In the genomic region with DNA sequence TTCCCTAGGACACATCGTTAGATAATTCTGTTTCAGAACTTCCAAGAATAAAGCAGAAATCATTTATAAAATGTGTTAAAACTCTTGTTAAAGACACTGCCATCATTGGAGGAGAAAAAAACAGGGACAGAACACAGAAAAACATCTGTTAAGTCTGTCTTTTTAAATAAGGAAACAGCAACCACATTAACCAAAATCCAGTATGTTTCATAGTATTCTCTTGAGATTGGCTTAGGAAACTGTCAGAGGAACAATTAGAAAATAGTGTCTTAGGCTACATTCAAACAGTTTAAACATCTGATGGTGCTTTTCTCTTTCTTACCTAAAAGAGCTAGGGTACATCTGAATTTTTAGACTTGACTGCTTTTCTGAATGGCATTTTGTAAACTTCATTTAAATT, we compare ENCODE assay signal across 20 cellular contexts.
"Had no signal": no experiment of that assay in that cellular context is flagged by ENCODE, and none has a peak within 500 bp of the region (broad histone marks: within the 10 kb centered on the region; RNA-seq: fewer than 3 reads in every experiment).

No MANE protein-coding gene starts in this region.

- DNase-seq: activated CD4-positive, alpha-beta T cell treated with anti-CD3 and anti-CD28 coated beads, Interleukin-2, amount 50 U/mL, for 4 hours; activated gamma-delta T cell treated with Interleukin-2 at 50 U/mL for 16 hours; activated T-cell treated with anti-CD3 and anti-CD28 coated beads for 4 hours; amniotic stem cell; effector memory CD4-positive, alpha-beta T cell; esophagus squamous epithelium; head of caudate nucleus; kidney; occipital lobe; retina; stimulated activated CD4-positive, alpha-beta T cell treated with anti-CD3 and anti-CD28 coated beads, Interleukin-12 subunit alpha, Interleukin-12 subunit beta, amount 100 ng/mL, for 4 hours; stimulated activated CD4-positive, alpha-beta T cell treated with anti-CD3 and anti-CD28 coated beads, Interleukin-1b, Interleukin-23, amount 100 ng/mL, for 48 hours; stimulated activated CD8-positive, alpha-beta memory T cell treated with anti-CD3 and anti-CD28 coated beads, Interleukin-4, amount 100 ng/mL, for 48 hours; stimulated activated naive CD4-positive, alpha-beta T cell; thyroid gland had no signal

- FAIRE-seq: endothelial cell of umbilical vein, frontal cortex had no signal

- H3K9me3 ChIP-seq: esophagus squamous epithelium, thyroid gland had no signal

- H3K27ac ChIP-seq: esophagus squamous epithelium, thyroid gland had no signal

- ATAC-seq: activated naive CD4-positive, alpha-beta T cell treated with anti-CD3 and anti-CD28 coated beads, Interleukin-2, amount 50 U/mL, for 72 hours; left lobe of liver had no signal

- H3K27me3 ChIP-seq: esophagus squamous epithelium, thyroid gland had no signal

- H3K4me3 ChIP-seq: esophagus squamous epithelium, lung, thyroid gland had no signal

- H3K4me1 ChIP-seq: esophagus squamous epithelium, thyroid gland had no signal
